In the genomic region with DNA sequence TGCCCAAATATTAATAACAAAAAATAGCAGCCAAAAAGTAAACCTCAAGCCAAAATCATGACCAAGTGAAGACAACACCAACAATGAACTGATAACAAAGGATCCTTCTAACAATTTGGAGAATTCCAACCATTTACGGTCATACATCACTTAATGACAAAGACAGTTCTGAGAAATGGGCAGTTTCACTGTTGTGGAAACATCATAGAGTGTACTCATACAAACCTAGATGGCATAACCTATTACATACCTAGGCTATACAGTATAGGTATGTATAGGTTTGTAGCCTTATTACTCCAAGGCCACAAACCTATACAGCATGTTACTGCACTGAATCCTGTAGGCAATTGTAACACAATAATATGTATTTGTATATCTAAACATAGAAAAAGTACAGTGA, we compare ENCODE assay signal across 24 cellular contexts.
"Had no signal": no experiment of that assay in that cellular context is flagged by ENCODE, and none has a peak within 500 bp of the region (broad histone marks: within the 10 kb centered on the region; RNA-seq: fewer than 3 reads in every experiment).

No MANE protein-coding gene starts in this region.

- H3K4me1 ChIP-seq: left ventricle myocardium inferior, parathyroid adenoma, right atrium auricular region, right lobe of liver, tibial nerve, uterus had no signal

- H3K27ac Mint-ChIP-seq: immature natural killer cell; natural killer cell treated with Interleukin-12 subunit alpha and Interleukin-12 subunit beta and Interleukin-15 and Interleukin-18, amount 100 ng/mL, for 72 hours; stimulated activated memory B cell treated with anti-CD40 and anti-IgM and Interleukin-4, amounts not matched to agents 10 μg/mL and 1 μg/mL and 100 μg/mL, for 72 hours; type B pancreatic cell had no signal

- H3K9me3 ChIP-seq: left ventricle myocardium inferior, mucosa of descending colon, right atrium auricular region, right lobe of liver, tibial nerve, uterus had no signal

- H2AFZ ChIP-seq: parathyroid adenoma had no signal

- H3K27ac ChIP-seq: left ventricle myocardium inferior, parathyroid adenoma, right atrium auricular region, right lobe of liver, tibial nerve, uterus had no signal

- H3K27me3 Mint-ChIP-seq: natural killer cell treated with Interleukin-12 subunit alpha and Interleukin-12 subunit beta and Interleukin-15 and Interleukin-18, amount 100 ng/mL, for 72 hours; stimulated activated memory B cell treated with anti-CD40 and anti-IgM and Interleukin-4, amounts not matched to agents 10 μg/mL and 1 μg/mL and 100 μg/mL, for 72 hours; type B pancreatic cell had no signal

- H3K36me3 ChIP-seq: right lobe of liver, uterus had no signal

- ATAC-seq: mucosa of descending colon; naive thymus-derived CD4-positive, alpha-beta T cell; natural killer cell treated with Interleukin-12 subunit alpha and Interleukin-12 subunit beta and Interleukin-15 and Interleukin-18, amount 100 ng/mL, for 72 hours; right lobe of liver; stimulated activated memory B cell treated with anti-CD40 and anti-IgM and Interleukin-4, amounts not matched to agents 10 μg/mL and 1 μg/mL and 100 μg/mL, for 72 hours had no signal

- H3K4me1 Mint-ChIP-seq: immature natural killer cell; naive thymus-derived CD4-positive, alpha-beta T cell; stimulated activated memory B cell treated with anti-CD40 and anti-IgM and Interleukin-4, amounts not matched to agents 10 μg/mL and 1 μg/mL and 100 μg/mL, for 72 hours had no signal

- H3K79me2 ChIP-seq: parathyroid adenoma had no signal

- H3K9ac ChIP-seq: parathyroid adenoma had no signal

- H3K36me3 Mint-ChIP-seq: natural killer cell treated with Interleukin-12 subunit alpha and Interleukin-12 subunit beta and Interleukin-15 and Interleukin-18, amount 100 ng/mL, for 72 hours had no signal

- H3K9me3 Mint-ChIP-seq: immature natural killer cell; naive thymus-derived CD4-positive, alpha-beta T cell; natural killer cell treated with Interleukin-12 subunit alpha and Interleukin-12 subunit beta and Interleukin-15 and Interleukin-18, amount 100 ng/mL, for 72 hours; neural crest cell; stimulated activated memory B cell treated with anti-CD40 and anti-IgM and Interleukin-4, amounts not matched to agents 10 μg/mL and 1 μg/mL and 100 μg/mL, for 72 hours had no signal

- H3K4me3 ChIP-seq: left ventricle myocardium inferior, lung, mucosa of descending colon, right atrium auricular region, right lobe of liver, smooth muscle cell, tibial nerve, uterus had no signal

- DNase-seq: hypothalamus; immature natural killer cell; islet precursor cell; left ventricle myocardium inferior; midbrain; mucosa of descending colon; naive thymus-derived CD4-positive, alpha-beta T cell; occipital lobe; right lobe of liver; stimulated activated CD4-positive, alpha-beta T cell treated with anti-CD3 and anti-CD28 coated beads, Interleukin-1b, Interleukin-23, amount 100 ng/mL, for 48 hours; stimulated activated CD4-positive, alpha-beta T cell treated with anti-CD3 and anti-CD28 coated beads, Interleukin-2, amount 100 ng/mL, for 48 hours; stimulated activated CD4-positive, alpha-beta T cell treated with anti-CD3 and anti-CD28 coated beads, Interleukin-4, amount 100 ng/mL, for 4 hours; stimulated activated CD8-positive, alpha-beta memory T cell treated with anti-CD3 and anti-CD28 coated beads, Interleukin-4, amount 100 ng/mL, for 48 hours; stimulated activated naive CD4-positive, alpha-beta T cell treated with Interleukin-2 at 50 U/mL for 16 hours; uterus had no signal

- H3K27me3 ChIP-seq: right atrium auricular region, right lobe of liver, tibial nerve, uterus had no signal

- H3K4me3 Mint-ChIP-seq: immature natural killer cell; naive thymus-derived CD4-positive, alpha-beta T cell; natural killer cell treated with Interleukin-12 subunit alpha and Interleukin-12 subunit beta and Interleukin-15 and Interleukin-18, amount 100 ng/mL, for 72 hours; neural crest cell; stimulated activated memory B cell treated with anti-CD40 and anti-IgM and Interleukin-4, amounts not matched to agents 10 μg/mL and 1 μg/mL and 100 μg/mL, for 72 hours; type B pancreatic cell had no signal

- H3K4me2 ChIP-seq: smooth muscle cell had no signal
